Comparison of ENCODE assay signal across 19 cellular contexts in genomic region chr22:48369789-48370507, GRCh38.
DNase-seq lines count a peak whose midpoint lies in the region; ATAC-seq, FAIRE-seq and TF ChIP-seq lines count a peak whose summit lies in the region.
"Had no signal": no experiment of that assay in that cellular context is flagged by ENCODE, and none has a peak within 500 bp of the region (broad histone marks: within the 10 kb centered on the region; RNA-seq: fewer than 3 reads in every experiment).

No MANE protein-coding gene starts in this region.

- no peak overlapping the region for H2AK5ac ChIP-seq in trophoblast cell (ENCODE audit: low read length)

- TF ChIP-seq POLR2A in A549 (IDR thresholded peaks at IDR 0.05; ENCODE audit: low read length), result no peak

- FAIRE-seq in A549 (lab: Jason Lieb, UNC), result no peak

- no peaks in the 10 kb centered on the region for H3K9me3 ChIP-seq in A549
- no peaks in the 10 kb centered on the region for H3K9me3 ChIP-seq in HEK293 (ENCODE audit: control insufficient read depth, insufficient read depth, low read depth, low read length)
- H3K9me3 ChIP-seq in colonic mucosa, result no peaks in the 10 kb centered on the region
- H3K9me3 ChIP-seq in trophoblast cell (ENCODE audit: insufficient read depth, low read depth, low read length), result no peaks in the 10 kb centered on the region
- H3K9me3 ChIP-seq: esophagus muscularis mucosa, heart right ventricle, suprapubic skin had no signal

- H3K79me1 ChIP-seq in trophoblast cell (ENCODE audit: low read length), result no peaks in the 10 kb centered on the region

- H3K36me3 ChIP-seq in HEK293 (ENCODE audit: control insufficient read depth in 2 of 2, insufficient read depth in 1 of 2, low read length in 2 of 2) (no peaks in the 10 kb centered on the region), colonic mucosa (no peaks in the 10 kb centered on the region), trophoblast cell (ENCODE audit: control insufficient read depth in 1 of 2, insufficient read depth in 2 of 2, low read length in 2 of 2) (no peaks in the 10 kb centered on the region)
- H3K36me3 ChIP-seq: esophagus muscularis mucosa, heart right ventricle, suprapubic skin had no signal

- H3K4me2 ChIP-seq in A549 (peak overlapping the region; percentile 68), trophoblast cell (ENCODE audit: low read length) (no peak overlapping the region)

- no peaks in the 10 kb centered on the region for H3K79me2 ChIP-seq in trophoblast cell (ENCODE audit: control insufficient read depth, insufficient read depth, low read length, poor library complexity)

- no peak overlapping the region for H4K12ac ChIP-seq in trophoblast cell (ENCODE audit: low read depth, low read length)

- WGBS in A549 (ENCODE audit: missing lambda C conversion rate), result 8% methylated on average over 13 of the region's 17 CpGs
- WGBS in trophoblast cell (ENCODE audit: extremely low coverage, insufficient coverage, insufficient read length), result no CpG with 5 or more reads among the region's 17 CpGs

- no peak overlapping the region for H2BK12ac ChIP-seq in trophoblast cell (ENCODE audit: low read length)

- no peak overlapping the region for H3K4me3 ChIP-seq in A549
- no peak overlapping the region for H3K4me3 ChIP-seq in HEK293 (ENCODE audit: low read depth, low read length)
- no peak overlapping the region for H3K4me3 ChIP-seq in colonic mucosa
- no peak overlapping the region for H3K4me3 ChIP-seq in trophoblast cell (ENCODE audit: low read depth, low read length)
- H3K4me3 ChIP-seq: esophagus muscularis mucosa, heart right ventricle, suprapubic skin had no signal

- intact Hi-C loops in colonic mucosa (cut with DNase I), result no loop called here

- DNase-seq in A549 (ENCODE audit: low read depth in 1 of 2, low spot score in 1 of 2), result peak; percentile 84 to 99
- peak; percentile 41 for DNase-seq in colonic mucosa
- peak; percentile 59 for DNase-seq in mesenteric fat pad (ENCODE audit: low spot score)
- DNase-seq in NCI-H1105 (lab: John Stamatoyannopoulos, UW), result no peak
- DNase-seq in pons (ENCODE audit: low spot score), result no peak
- no peak for DNase-seq in trophoblast cell
- DNase-seq: activated CD4-positive, alpha-beta T cell treated with anti-CD3 and anti-CD28 coated beads for 4 hours; activated T-cell treated with anti-CD3 and anti-CD28 coated beads, Interleukin-2, amount 50 U/mL, for 72 hours; heart right ventricle; IMR-90; NCI-H1092 treated with DMSO at 0.1 percent for 48 hours; NCI-H774; occipital lobe; T-helper 17 cell had no signal

- CTCF ChIA-PET in A549 (lab: Yijun Ruan, JAX), result interaction anchor here (1.0 kb wide), 1 partner anchor 123 kb away, joined by 3 read pairs; no protein-coding TSS in a partner anchor
- CTCF ChIA-PET in HEK293 (lab: Yijun Ruan, JAX), result interaction anchor here (0.7 kb wide), 1 partner anchor 42 kb away, joined by 4 read pairs; no protein-coding TSS in a partner anchor

- H4K91ac ChIP-seq in trophoblast cell (ENCODE audit: low read depth, low read length), result no peak overlapping the region

- TF ChIP-seq CTCF in A549 (IDR thresholded peaks at IDR 0.05), result no peak
- no peak for TF ChIP-seq CTCF in HEK293 (tag by site-specific recombination; IDR thresholded peaks at IDR 0.05)
- no peak for TF ChIP-seq CTCF in colonic mucosa (IDR thresholded peaks at IDR 0.05)

- H3K14ac ChIP-seq in trophoblast cell (ENCODE audit: low read length), result no peak overlapping the region

- H3K4me1 ChIP-seq in A549, result peaks cover 27% of the 10 kb centered on the region
- H3K4me1 ChIP-seq in HEK293 (ENCODE audit: control insufficient read depth, insufficient read depth, low read length), result peaks cover 6% of the 10 kb centered on the region
- H3K4me1 ChIP-seq in colonic mucosa, result no peaks in the 10 kb centered on the region
- H3K4me1 ChIP-seq in trophoblast cell (ENCODE audit: control insufficient read depth in 1 of 2, insufficient read depth in 2 of 2, low read length in 2 of 2), result no peaks in the 10 kb centered on the region
- H3K4me1 ChIP-seq: heart right ventricle had no signal

- POLR2A ChIA-PET in A549 (lab: Yijun Ruan, JAX) (interaction anchor here (1.3 kb wide), 1 partner anchor 120 kb away, joined by 3 read pairs; no protein-coding TSS in a partner anchor), HEK293 (lab: Yijun Ruan, JAX) (no interaction called here)

- ATAC-seq in A549 (peak; percentile 96 to 97), HG02798 (IDR thresholded peaks at IDR 0.05; ENCODE audit: poor library complexity, unreplicated experiment) (no peak)
- ATAC-seq: activated T-cell treated with anti-CD3 and anti-CD28 coated beads, Interleukin-2, amount 50 U/mL, for 72 hours; heart right ventricle; T-helper 17 cell had no signal

- no peaks in the 10 kb centered on the region for H3K27me3 ChIP-seq in colonic mucosa
- H3K27me3 ChIP-seq in trophoblast cell (ENCODE audit: insufficient read depth, low read length), result no peaks in the 10 kb centered on the region

- TF ChIP-seq RAD21 in A549 (conservative IDR thresholded peaks at IDR 0.05 in 1 of 2, IDR thresholded peaks at IDR 0.05 in 1 of 2), result peak; percentile 35 to 74

- H3K27ac ChIP-seq in A549 (peak overlapping the region; percentile 93 to 98), HEK293 (ENCODE audit: extremely low read depth, low read depth, low read length) (no peak overlapping the region), colonic mucosa (no peak overlapping the region), trophoblast cell (ENCODE audit: low read depth, low read length) (no peak overlapping the region)
- H3K27ac ChIP-seq: esophagus muscularis mucosa, heart right ventricle, RWPE1, suprapubic skin had no signal

- H4K8ac ChIP-seq in trophoblast cell (ENCODE audit: low read depth, low read length), result no peak overlapping the region

- peak; percentile 95 to 96 for TF ChIP-seq EP300 in A549 (IDR thresholded peaks at IDR 0.05)

- H2AFZ ChIP-seq in trophoblast cell (ENCODE audit: insufficient read depth, low read length, poor library complexity), result no peak overlapping the region

- H3K9ac ChIP-seq in colonic mucosa (ENCODE audit: low read depth in 2 of 2, low read length in 2 of 2) (no peak overlapping the region), trophoblast cell (ENCODE audit: low read length) (no peak overlapping the region)

- no peak overlapping the region for H2BK120ac ChIP-seq in trophoblast cell (ENCODE audit: insufficient read depth, low read length, poor library complexity)

- no peak overlapping the region for H3K23ac ChIP-seq in trophoblast cell (ENCODE audit: low read length)

- H3K4ac ChIP-seq in trophoblast cell (ENCODE audit: low read depth, low read length), result no peak overlapping the region

- no peak overlapping the region for H2BK5ac ChIP-seq in trophoblast cell (ENCODE audit: low read depth, low read length, poor library complexity)

- H3K18ac ChIP-seq in trophoblast cell (ENCODE audit: low read length), result no peak overlapping the region

TF ChIP-seq in A549, 52 proteins besides CTCF, POLR2A, EP300 and RAD21 (continues in another document):
- TF ChIP-seq EHF (CRISPR knock-in tag; IDR thresholded peaks at IDR 0.05) (peak; percentile 74; the same call in 1 of the 2 replicates), SREBF2 (IDR thresholded peaks at IDR 0.05) (no peak), TFCP2L1 (CRISPR knock-in tag; IDR thresholded peaks at IDR 0.05) (no peak), SMC3 (IDR thresholded peaks at IDR 0.05) (peak; percentile 60; the same call in 2 of the 3 replicates), E2F6 (IDR thresholded peaks at IDR 0.05; ENCODE audit: borderline replicate concordance, low read depth) (peak; percentile 82), CHD4 (IDR thresholded peaks at IDR 0.05; ENCODE audit: borderline replicate concordance) (no peak), GATA3 (IDR thresholded peaks at IDR 0.05; ENCODE audit: borderline replicate concordance) (peak; percentile 96), HOXB5 (CRISPR knock-in tag; IDR thresholded peaks at IDR 0.05) (peak; percentile 64), FOSL2 (IDR thresholded peaks at IDR 0.05) (no peak), FOSL2 (CRISPR knock-in tag; IDR thresholded peaks at IDR 0.05) (peak; percentile 38; the same call in 1 of the 2 replicates)

TF ChIP-seq in HEK293, 187 proteins besides CTCF, POLR2A, EP300 and RAD21 (continues in another document):
- TF ChIP-seq ZNF112 (tag by site-specific recombination; IDR thresholded peaks at IDR 0.05), result no peak
- TF ChIP-seq BCL11B (tag by site-specific recombination; IDR thresholded peaks at IDR 0.05; ENCODE audit: low read depth), result no peak
- TF ChIP-seq ZIC2 (tag by site-specific recombination; IDR thresholded peaks at IDR 0.05), result peak; percentile 86
- TF ChIP-seq ZFP69B (tag by site-specific recombination; IDR thresholded peaks at IDR 0.05), result no peak
- TF ChIP-seq ZNF132 (tag by site-specific recombination; IDR thresholded peaks at IDR 0.05; ENCODE audit: borderline replicate concordance), result no peak
- TF ChIP-seq WT1 (tag by site-specific recombination; IDR thresholded peaks at IDR 0.05), result no peak
- TF ChIP-seq ZNF394 (tag by site-specific recombination; IDR thresholded peaks at IDR 0.05; ENCODE audit: borderline replicate concordance), result no peak
- TF ChIP-seq MYNN (tag by site-specific recombination; IDR thresholded peaks at IDR 0.05; ENCODE audit: borderline replicate concordance), result no peak
- TF ChIP-seq FEZF1 (tag by site-specific recombination; IDR thresholded peaks at IDR 0.05), result no peak
- TF ChIP-seq ZBTB1 (tag by site-specific recombination; IDR thresholded peaks at IDR 0.05), result no peak
- TF ChIP-seq ZNF341 (tag by site-specific recombination; IDR thresholded peaks at IDR 0.05; ENCODE audit: low read depth), result peak; percentile 63; the same call in 1 of the 2 replicates
- no peak for TF ChIP-seq BCL11A (tag by site-specific recombination; IDR thresholded peaks at IDR 0.05; ENCODE audit: low read depth)

Comparison
In these comparisons a context has a peak if more than half of its experiments do, and no peak if none do; other contexts are left out.
1. DNase-seq: peak in A549 (2 of 2), colonic mucosa (single experiment) and mesenteric fat pad (single experiment); none in NCI-H1105 (single experiment), pons (single experiment) and trophoblast cell (0 of 2).
2. H3K27ac ChIP-seq: peak in A549 (2 of 2); none in HEK293 (single experiment), colonic mucosa (single experiment) and trophoblast cell (single experiment).
3. Of the 5 proteins assayed by ChIP-seq in both HEK293 and A549: peak only in HEK293: none; only in A549: PBX3; in both: none; in neither: 4.